ENCODE assay signal across 1 cellular context in the genomic region with DNA sequence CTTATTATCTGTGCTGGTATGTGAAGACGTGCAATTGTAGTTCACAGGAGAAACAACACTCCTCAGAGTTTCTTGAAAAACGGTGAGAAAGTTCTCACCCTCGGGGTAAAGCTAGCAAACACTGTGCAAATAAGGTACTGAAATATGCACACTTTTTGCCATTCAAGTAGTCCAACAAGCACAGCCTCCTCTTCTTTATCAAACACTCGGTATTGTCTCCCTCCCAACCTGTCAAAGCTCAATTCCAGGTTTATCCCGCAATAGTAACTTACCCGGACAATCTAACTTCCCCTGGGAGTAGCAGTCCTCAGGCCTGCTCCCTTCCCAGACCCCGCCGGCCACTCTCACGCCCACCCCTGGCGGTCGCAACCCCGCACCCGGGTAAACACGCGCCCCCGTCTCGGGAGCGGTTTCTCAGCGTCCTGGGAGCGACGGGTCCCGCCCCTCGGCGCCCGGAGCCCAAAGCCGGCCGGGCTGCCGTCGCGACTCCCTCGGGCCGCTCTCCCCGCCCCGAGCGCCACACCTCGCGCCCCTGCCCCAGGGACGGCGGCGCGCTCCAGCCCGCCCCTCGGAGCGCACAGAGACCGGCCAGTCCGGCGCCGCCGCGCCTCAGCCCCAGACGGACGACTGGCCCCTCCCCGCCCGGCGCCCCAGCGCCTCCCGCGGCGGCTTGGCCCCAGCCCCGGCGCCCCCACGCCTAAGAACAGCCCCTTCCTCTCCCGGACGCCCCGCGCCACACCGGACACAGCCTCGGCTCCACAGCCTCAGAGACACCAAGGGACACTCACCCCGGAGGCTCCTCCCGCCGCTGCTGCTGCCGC.
TF ChIP-seq lines count a peak whose summit lies in the region.

No MANE protein-coding gene starts in this region.

TF ChIP-seq in HepG2, 621 proteins besides CTCF, POLR2A, EP300 and RAD21 (continued from another document and continues in another):
- TF ChIP-seq ZNF276 (CRISPR knock-in tag; IDR thresholded peaks at IDR 0.05; ENCODE audit: low read depth): no peak
- TF ChIP-seq TARDBP (CRISPR knock-in tag; IDR thresholded peaks at IDR 0.05): no peak
- no peak for TF ChIP-seq POLR2AphosphoS2 (IDR thresholded peaks at IDR 0.05; ENCODE audit: low read depth, low read length)
- TF ChIP-seq ZNF781 (CRISPR knock-in tag; IDR thresholded peaks at IDR 0.05; ENCODE audit: borderline replicate concordance, not compliant biosample characterization): no peak
- TF ChIP-seq HDAC2 (CRISPR knock-in tag; IDR thresholded peaks at IDR 0.05): no peak
- no peak for TF ChIP-seq ZNF407 (CRISPR knock-in tag; IDR thresholded peaks at IDR 0.05; ENCODE audit: not compliant biosample characterization)
- TF ChIP-seq, protein P1, sequence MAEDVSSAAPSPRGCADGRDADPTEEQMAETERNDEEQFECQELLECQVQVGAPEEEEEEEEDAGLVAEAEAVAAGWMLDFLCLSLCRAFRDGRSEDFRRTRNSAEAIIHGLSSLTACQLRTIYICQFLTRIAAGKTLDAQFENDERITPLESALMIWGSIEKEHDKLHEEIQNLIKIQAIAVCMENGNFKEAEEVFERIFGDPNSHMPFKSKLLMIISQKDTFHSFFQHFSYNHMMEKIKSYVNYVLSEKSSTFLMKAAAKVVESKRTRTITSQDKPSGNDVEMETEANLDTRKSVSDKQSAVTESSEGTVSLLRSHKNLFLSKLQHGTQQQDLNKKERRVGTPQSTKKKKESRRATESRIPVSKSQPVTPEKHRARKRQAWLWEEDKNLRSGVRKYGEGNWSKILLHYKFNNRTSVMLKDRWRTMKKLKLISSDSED (CRISPR knock-in tag; IDR thresholded peaks at IDR 0.05): no peak
- TF ChIP-seq CHCHD3 (CRISPR knock-in tag; IDR thresholded peaks at IDR 0.05): no peak
- no peak for TF ChIP-seq CEBPG (CRISPR knock-in tag; IDR thresholded peaks at IDR 0.05)
- no peak for TF ChIP-seq HDAC6 (IDR thresholded peaks at IDR 0.05; ENCODE audit: low read depth, low read length)
- TF ChIP-seq DMTF1 (CRISPR knock-in tag; IDR thresholded peaks at IDR 0.05): no peak
- TF ChIP-seq ZNF598 (CRISPR knock-in tag; IDR thresholded peaks at IDR 0.05; ENCODE audit: borderline replicate concordance): no peak
- no peak for TF ChIP-seq ZNF333 (CRISPR knock-in tag; IDR thresholded peaks at IDR 0.05; ENCODE audit: borderline replicate concordance)
- no peak for TF ChIP-seq ZNF816 (CRISPR knock-in tag; IDR thresholded peaks at IDR 0.05; ENCODE audit: borderline replicate concordance)
- no peak for TF ChIP-seq ZNF724P (CRISPR knock-in tag; IDR thresholded peaks at IDR 0.05; ENCODE audit: borderline replicate concordance)
- TF ChIP-seq ZNF564 (CRISPR knock-in tag; IDR thresholded peaks at IDR 0.05): no peak; the same call in 1 of the 2 replicates
- TF ChIP-seq NFIC (IDR thresholded peaks at IDR 0.05; ENCODE audit: low read length): no peak
- TF ChIP-seq ZBTB7B (CRISPR knock-in tag; IDR thresholded peaks at IDR 0.05): peak; percentile 56; the same call in 1 of the 2 replicates
- TF ChIP-seq FOXA1 (IDR thresholded peaks at IDR 0.05): no peak
- peak; percentile 36; the same call in 1 of the 2 replicates for TF ChIP-seq FOXA1 (CRISPR knock-in tag; IDR thresholded peaks at IDR 0.05)
- no peak for TF ChIP-seq ZNF773 (CRISPR knock-in tag; IDR thresholded peaks at IDR 0.05; ENCODE audit: borderline replicate concordance)
- TF ChIP-seq TGIF2 (CRISPR knock-in tag; IDR thresholded peaks at IDR 0.05): no peak
- no peak for TF ChIP-seq GFI1 (CRISPR knock-in tag; IDR thresholded peaks at IDR 0.05; ENCODE audit: borderline replicate concordance)
- TF ChIP-seq ZXDC (CRISPR knock-in tag; IDR thresholded peaks at IDR 0.05): no peak
- TF ChIP-seq ZNF138 (CRISPR knock-in tag; IDR thresholded peaks at IDR 0.05; ENCODE audit: low read depth): 0 out of 2 replicates have a peak, but pooled peaks have one; percentile 18
- no peak for TF ChIP-seq ZNF720 (CRISPR knock-in tag; IDR thresholded peaks at IDR 0.05)
- TF ChIP-seq ZNF841 (CRISPR knock-in tag; IDR thresholded peaks at IDR 0.05; ENCODE audit: borderline replicate concordance): peak; percentile 59; the same call in 1 of the 2 replicates
- TF ChIP-seq, protein P2, sequence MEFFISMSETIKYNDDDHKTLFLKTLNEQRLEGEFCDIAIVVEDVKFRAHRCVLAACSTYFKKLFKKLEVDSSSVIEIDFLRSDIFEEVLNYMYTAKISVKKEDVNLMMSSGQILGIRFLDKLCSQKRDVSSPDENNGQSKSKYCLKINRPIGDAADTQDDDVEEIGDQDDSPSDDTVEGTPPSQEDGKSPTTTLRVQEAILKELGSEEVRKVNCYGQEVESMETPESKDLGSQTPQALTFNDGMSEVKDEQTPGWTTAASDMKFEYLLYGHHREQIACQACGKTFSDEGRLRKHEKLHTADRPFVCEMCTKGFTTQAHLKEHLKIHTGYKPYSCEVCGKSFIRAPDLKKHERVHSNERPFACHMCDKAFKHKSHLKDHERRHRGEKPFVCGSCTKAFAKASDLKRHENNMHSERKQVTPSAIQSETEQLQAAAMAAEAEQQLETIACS (CRISPR knock-in tag; IDR thresholded peaks at IDR 0.05): 0 out of 2 replicates have a peak, but pooled peaks have one; percentile 20
- TF ChIP-seq CENPT (CRISPR knock-in tag; IDR thresholded peaks at IDR 0.05; ENCODE audit: low read depth): no peak
- TF ChIP-seq, protein P3, sequence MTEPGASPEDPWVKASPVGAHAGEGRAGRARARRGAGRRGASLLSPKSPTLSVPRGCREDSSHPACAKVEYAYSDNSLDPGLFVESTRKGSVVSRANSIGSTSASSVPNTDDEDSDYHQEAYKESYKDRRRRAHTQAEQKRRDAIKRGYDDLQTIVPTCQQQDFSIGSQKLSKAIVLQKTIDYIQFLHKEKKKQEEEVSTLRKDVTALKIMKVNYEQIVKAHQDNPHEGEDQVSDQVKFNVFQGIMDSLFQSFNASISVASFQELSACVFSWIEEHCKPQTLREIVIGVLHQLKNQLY (CRISPR knock-in tag; IDR thresholded peaks at IDR 0.05): no peak
